In genomic region chr12:47746073-47746472, GRCh38 we compare ENCODE assay signal across 30 cellular contexts. TPM values are rescaled to one million over a fixed set of nuclear protein-coding genes. Genes with fewer than 3 reads are reported as not detected.
"Had no signal": no experiment of that assay in that cellular context is flagged by ENCODE, and none has a peak within 500 bp of the region (broad histone marks: within the 10 kb centered on the region; RNA-seq: fewer than 3 reads in every experiment).

No MANE protein-coding gene starts in this region.

- H3K9me3 ChIP-seq: body of pancreas, gastroesophageal sphincter, right lobe of liver, testis had no signal

- H3K27me3 Mint-ChIP-seq: activated naive CD8-positive, alpha-beta T cell; naive B cell had no signal

- H3K4me3 Mint-ChIP-seq: activated naive CD8-positive, alpha-beta T cell; mesothelial cell of epicardium; stimulated activated effector memory CD8-positive, alpha-beta T cell treated with anti-CD3 and anti-CD28 coated beads, Interleukin-12 subunit alpha, Interleukin-12 subunit beta, amount 100 ng/mL, for 72 hours had no signal

- H3K36me3 Mint-ChIP-seq: activated naive CD8-positive, alpha-beta T cell; naive B cell had no signal

- H2AFZ ChIP-seq: hepatocyte had no signal

- H3K79me2 ChIP-seq: hepatocyte had no signal

- FAIRE-seq: endothelial cell of umbilical vein, keratinocyte, TTC549, urothelium cell line had no signal

- H3K4me3 ChIP-seq: body of pancreas, cardiac muscle cell, gastroesophageal sphincter, hepatocyte, right lobe of liver, skin epidermis, testis had no signal

- DNase-seq: activated CD4-positive, alpha-beta T cell treated with anti-CD3 and anti-CD28 coated beads for 48 hours; activated CD4-positive, alpha-beta T cell treated with anti-CD3 and anti-CD28 coated beads, Interleukin-2, amount 50 U/mL, for 48 hours; activated CD8-positive, alpha-beta memory T cell treated with anti-CD3 and anti-CD28 coated beads for 24 hours; activated effector memory CD4-positive, alpha-beta T cell treated with Interleukin-2 at 50 U/mL for 16 hours; activated naive CD4-positive, alpha-beta T cell treated with Interleukin-2 at 50 U/mL for 16 hours; aorta; body of pancreas; cortex of kidney; naive B cell; occipital lobe; right lobe of liver; stimulated activated CD4-positive, alpha-beta T cell treated with anti-CD3 and anti-CD28 coated beads, Interleukin-12 subunit alpha, Interleukin-12 subunit beta, amount 100 ng/mL, for 4 hours; stimulated activated CD4-positive, alpha-beta T cell treated with anti-CD3 and anti-CD28 coated beads, Interleukin-4, amount 100 ng/mL, for 1 hour; T-helper 1 cell; testis; trophoblast cell; WERI-Rb-1 had no signal

- H3K9me3 Mint-ChIP-seq: mesothelial cell of epicardium; naive B cell; stimulated activated effector memory CD8-positive, alpha-beta T cell treated with anti-CD3 and anti-CD28 coated beads, Interleukin-12 subunit alpha, Interleukin-12 subunit beta, amount 100 ng/mL, for 72 hours had no signal

- H3K36me3 ChIP-seq: cardiac muscle cell, right lobe of liver, WERI-Rb-1 had no signal

- H3K4me1 ChIP-seq: right lobe of liver had no signal

- H3K27me3 ChIP-seq: body of pancreas, cardiac muscle cell, gastroesophageal sphincter, hepatocyte, right lobe of liver, testis had no signal

- H3K27ac ChIP-seq: body of pancreas, cardiac muscle cell, gastroesophageal sphincter, hepatocyte, right lobe of liver, skin epidermis, testis, WERI-Rb-1 had no signal

- H3K27ac Mint-ChIP-seq: activated naive CD8-positive, alpha-beta T cell; mesothelial cell of epicardium; stimulated activated effector memory CD8-positive, alpha-beta T cell treated with anti-CD3 and anti-CD28 coated beads, Interleukin-12 subunit alpha, Interleukin-12 subunit beta, amount 100 ng/mL, for 72 hours had no signal

- H3K4me2 ChIP-seq: hepatocyte had no signal

RNA-seq across cellular contexts. Expression of gene ENDOU, which starts 20.8 kb away (rescaled TPM):
- total RNA-seq: body of pancreas, cerebellum, endothelial cell of umbilical vein, fibroblast of villous mesenchyme, occipital lobe, right lobe of liver had no signal
